9 cellular contexts compared by ENCODE assay signal in genomic region chr12:109463776-109464175, GRCh38. TPM values are rescaled to one million over a fixed set of nuclear protein-coding genes. Genes with fewer than 3 reads are reported as not detected.
DNase-seq lines count a peak whose midpoint lies in the region; ATAC-seq and TF ChIP-seq lines count a peak whose summit lies in the region.
"Had no signal": no experiment of that assay in that cellular context is flagged by ENCODE, and none has a peak within 500 bp of the region (broad histone marks: within the 10 kb centered on the region; RNA-seq: fewer than 3 reads in every experiment).

No MANE protein-coding gene starts in this region.

- H3K27ac ChIP-seq in SK-N-MC (peak overlapping the region; percentile 98), rectal smooth muscle tissue (ENCODE audit: low read depth, low read length) (peak overlapping the region; percentile 97)

- no peak for TF ChIP-seq CTCF in fibroblast of villous mesenchyme (IDR thresholded peaks at IDR 0.05; ENCODE audit: insufficient read depth, low read depth, low read length)

- H3K27me3 ChIP-seq in rectal smooth muscle tissue (ENCODE audit: control insufficient read depth, insufficient read depth, low read length) = no peaks in the 10 kb centered on the region

- ATAC-seq in GM19452 (IDR thresholded peaks at IDR 0.05; ENCODE audit: unreplicated experiment) = no peak

- H3K9ac ChIP-seq in SK-N-MC (ENCODE audit: insufficient read length) = peak overlapping the region; percentile 4
- H3K9ac ChIP-seq in rectal smooth muscle tissue (ENCODE audit: low read length) = peak overlapping the region; percentile 19

- H3K36me3 ChIP-seq in SK-N-MC (ENCODE audit: insufficient read depth, low read length) (peaks cover 19% of the 10 kb centered on the region), rectal smooth muscle tissue (ENCODE audit: control insufficient read depth, insufficient read depth, low read length) (no peaks in the 10 kb centered on the region)

- peaks cover 90% of the 10 kb centered on the region for H3K4me1 ChIP-seq in rectal smooth muscle tissue (ENCODE audit: control insufficient read depth, insufficient read depth, low read length)

- peak; percentile 25 for DNase-seq in Daoy (ENCODE audit: low read depth)
- DNase-seq in SK-N-MC (ENCODE audit: low read depth, low spot score) = no peak
- DNase-seq in fibroblast of villous mesenchyme (ENCODE audit: low read depth) = no peak
- DNase-seq in OCI-M2 (lab: John Stamatoyannopoulos, UW; ENCODE audit: unreplicated experiment) = no peak
- no peak for DNase-seq in SK-N-DZ (ENCODE audit: low spot score)
- no peak for DNase-seq in T1000 (lab: John Stamatoyannopoulos, UW)
- DNase-seq: NCI-H345 had no signal

- H3K4me3 ChIP-seq in SK-N-MC (peak overlapping the region; percentile 64), fibroblast of villous mesenchyme (ENCODE audit: low read depth, low read length) (peak overlapping the region; percentile 44), rectal smooth muscle tissue (ENCODE audit: low read length) (peak overlapping the region; percentile 20)

- H3K9me3 ChIP-seq in SK-N-MC (ENCODE audit: low read depth, low read length) = no peaks in the 10 kb centered on the region

RNA-seq across cellular contexts. Expression of gene KCTD10, which starts 13.3 kb away (rescaled TPM):
- 53.1 and 75.3 TPM in 2 replicates for total RNA-seq in Daoy (2014; rRNA removed; shearing (Covaris generic))
- total RNA-seq in fibroblast of villous mesenchyme = 105 and 129 TPM in 2 replicates
- 21.1 and 33.0 TPM in 2 replicates for polyA plus RNA-seq in SK-N-DZ (2014; cell fraction: cytosol; rRNA removed)
- polyA plus RNA-seq in SK-N-DZ (2014; cell fraction: nucleus; rRNA removed) = 12.8 and 21.9 TPM in 2 replicates

RNA-seq across cellular contexts. Expression of gene UBE3B, which starts 13.7 kb away (rescaled TPM):
- 19.7 and 20.8 TPM in 2 replicates for total RNA-seq in Daoy (2014; rRNA removed; shearing (Covaris generic))
- total RNA-seq in fibroblast of villous mesenchyme = 34.1 and 51.4 TPM in 2 replicates
- polyA plus RNA-seq in SK-N-DZ (2014; cell fraction: cytosol; rRNA removed) = 15.8 and 20.6 TPM in 2 replicates
- 39.4 and 61.3 TPM in 2 replicates for polyA plus RNA-seq in SK-N-DZ (2014; cell fraction: nucleus; rRNA removed)
